ENCODE assay signal across 21 cellular contexts in genomic region chr9:13113751-13114150, GRCh38.
DNase-seq lines count a peak whose midpoint lies in the region; ATAC-seq and TF ChIP-seq lines count a peak whose summit lies in the region.
"Had no signal": no experiment of that assay in that cellular context is flagged by ENCODE, and none has a peak within 500 bp of the region (broad histone marks: within the 10 kb centered on the region; RNA-seq: fewer than 3 reads in every experiment).

No MANE protein-coding gene starts in this region.

- POLR2A ChIA-PET in IMR-90 (lab: Charles Lee; ENCODE audit: unreplicated experiment), result interaction anchor here (0.6 kb wide), 2 partner anchors 24 to 454 kb away, joined by 3 to 7 read pairs; no protein-coding TSS in a partner anchor

- no peaks in the 10 kb centered on the region for H4K20me1 ChIP-seq in IMR-90 (ENCODE audit: insufficient read depth, low read length)
- H4K20me1 ChIP-seq: BLaER1 treated with 17β-estradiol and CSF1 and Interleukin-3, amounts not matched to agents 10 nM and 100 nM had no signal

- WGBS in IMR-90 (ENCODE audit: extremely low coverage in 2 of 2, insufficient read length in 1 of 2), 2 experiments, result no CpG with 5 or more reads among the region's 1 CpG

- intact Hi-C loops in IMR-90 (cut with micrococcal nuclease), result no loop called here

- no peak overlapping the region for H2BK5ac ChIP-seq in IMR-90 (ENCODE audit: low read depth, low read length, poor library complexity, severe bottlenecking)

- H2BK20ac ChIP-seq in IMR-90 (ENCODE audit: low read depth, low read length), result no peak overlapping the region

- DNase-seq in AG10803 (ENCODE audit: low read depth), result peak; percentile 45
- DNase-seq in IMR-90, result peak; percentile 8
- DNase-seq in brain microvascular endothelial cell, result peak; percentile 7
- peak; percentile 21 for DNase-seq in fibroblast of the aortic adventitia (ENCODE audit: low read depth)
- no peak for DNase-seq in iPS-NIHi7 (ENCODE audit: extremely low spot score)
- DNase-seq in DMS 273 treated with DMSO at 0.1 percent for 48 hours (lab: John Stamatoyannopoulos, UW), result no peak
- DNase-seq in COR-L47 (lab: John Stamatoyannopoulos, UW), result no peak
- no peak for DNase-seq in NOMO-1 (lab: John Stamatoyannopoulos, UW; ENCODE audit: unreplicated experiment in 2 of 2)
- DNase-seq: activated CD4-positive, alpha-beta T cell treated with anti-CD3 and anti-CD28 coated beads for 1 hour; activated naive CD4-positive, alpha-beta T cell; central memory CD4-positive, alpha-beta T cell; KBM-7; lower lobe of right lung; NCI-H1436 treated with DMSO at 0.1 percent for 48 hours; nephron progenitor cell; ovary; stimulated activated CD4-positive, alpha-beta T cell treated with anti-CD3 and anti-CD28 coated beads, Interleukin-4, amount 100 ng/mL, for 1 hour; stimulated activated naive B cell treated with anti-CD40 and anti-IgM and Interleukin-4, amounts not matched to agents 10 μg/mL and 1 μg/mL and 100 μg/mL, for 72 hours had no signal

- TF ChIP-seq CTCF in AG10803 (conservative IDR thresholded peaks at IDR 0.05; ENCODE audit: low read length) (no peak), IMR-90 (conservative IDR thresholded peaks at IDR 0.05; ENCODE audit: low read depth, low read length) (no peak), brain microvascular endothelial cell (IDR thresholded peaks at IDR 0.05; ENCODE audit: low read depth, low read length, missing control alignments) (no peak), fibroblast of the aortic adventitia (IDR thresholded peaks at IDR 0.05; ENCODE audit: insufficient read depth, low read length) (no peak)

- no peak overlapping the region for H4K91ac ChIP-seq in IMR-90 (ENCODE audit: insufficient read depth, low read depth, low read length)

- peak overlapping the region; percentile 53 for H3K4me2 ChIP-seq in IMR-90 (ENCODE audit: low read depth, low read length)
- H3K4me2 ChIP-seq: BLaER1 treated with 17β-estradiol and CSF1 and Interleukin-3, amounts not matched to agents 10 nM and 100 nM had no signal

- H2BK120ac ChIP-seq in IMR-90 (ENCODE audit: low read depth, low read length), result no peak overlapping the region

- CTCF ChIA-PET in IMR-90 (lab: Yijun Ruan, JAX), result no interaction called here

- H3K36me3 ChIP-seq in IMR-90 (ENCODE audit: control insufficient read depth, insufficient read depth, low read length) (peaks cover 10% of the 10 kb centered on the region), brain microvascular endothelial cell (replicated peaks) (peaks cover 11% of the 10 kb centered on the region)
- H3K36me3 ChIP-seq: BLaER1 treated with 17β-estradiol and CSF1 and Interleukin-3, amounts not matched to agents 10 nM and 100 nM; ovary; SJSA1 had no signal

- no peaks in the 10 kb centered on the region for H3K9me3 ChIP-seq in IMR-90 (ENCODE audit: control insufficient read depth, insufficient read depth, low read length)
- H3K9me3 ChIP-seq: BLaER1 treated with 17β-estradiol and CSF1 and Interleukin-3, amounts not matched to agents 10 nM and 100 nM; lower lobe of right lung; ovary; SJSA1; vagina had no signal

- no peak overlapping the region for H3K18ac ChIP-seq in IMR-90 (ENCODE audit: low read depth, low read length)

- no peak overlapping the region for H2AFZ ChIP-seq in IMR-90 (replicated peaks; ENCODE audit: low read length, poor library complexity)

- H3K9ac ChIP-seq in IMR-90 (ENCODE audit: low read depth, low read length), result no peak overlapping the region
- H3K9ac ChIP-seq: BLaER1 treated with 17β-estradiol and CSF1 and Interleukin-3, amounts not matched to agents 10 nM and 100 nM had no signal

- peaks cover 3% of the 10 kb centered on the region for H3K9me1 ChIP-seq in IMR-90 (ENCODE audit: insufficient read depth, low read length)

- H3K79me1 ChIP-seq in IMR-90 (ENCODE audit: low read depth in 1 of 2, low read length in 2 of 2), result no peaks in the 10 kb centered on the region

- no peak overlapping the region for H3K56ac ChIP-seq in IMR-90 (ENCODE audit: extremely low read depth, insufficient read depth, low read length)

- no TSS peak for BruUV-seq in IMR-90 (replicated peaks; lab: Mats Ljungman, UMichigan)

- peaks cover 3% of the 10 kb centered on the region; the same call in 1 of the 2 replicates for H3K4me1 ChIP-seq in IMR-90 (ENCODE audit: control insufficient read depth, insufficient read depth, low read length)
- H3K4me1 ChIP-seq: BLaER1 treated with 17β-estradiol and CSF1 and Interleukin-3, amounts not matched to agents 10 nM and 100 nM; lower lobe of right lung had no signal

- no peak overlapping the region for H3K23ac ChIP-seq in IMR-90 (ENCODE audit: low read depth, low read length)

- H4K5ac ChIP-seq in IMR-90 (ENCODE audit: low read depth, low read length), result no peak overlapping the region

- H3K27ac ChIP-seq in IMR-90 (ENCODE audit: insufficient read depth, low read length) (no peak overlapping the region; the same call in 1 of the 2 replicates), brain microvascular endothelial cell (no peak overlapping the region)
- H3K27ac ChIP-seq: BLaER1 treated with 17β-estradiol and CSF1 and Interleukin-3, amounts not matched to agents 10 nM and 100 nM; lower lobe of right lung; ovary; SJSA1; vagina had no signal

- H3K4me3 ChIP-seq in AG10803 (ENCODE audit: low read length) (no peak overlapping the region), IMR-90 (ENCODE audit: insufficient read depth, low read depth, low read length) (no peak overlapping the region), brain microvascular endothelial cell (ENCODE audit: low read depth, low read length) (no peak overlapping the region), fibroblast of the aortic adventitia (ENCODE audit: low read depth, low read length) (no peak overlapping the region)
- H3K4me3 ChIP-seq: BLaER1 treated with 17β-estradiol and CSF1 and Interleukin-3, amounts not matched to agents 10 nM and 100 nM; lower lobe of right lung; ovary; SJSA1; vagina had no signal

- peak; percentile 60 for ATAC-seq in IMR-90 (ENCODE audit: low read depth)
- ATAC-seq: lower lobe of right lung; stimulated activated naive B cell treated with anti-CD40 and anti-IgM and Interleukin-4, amounts not matched to agents 10 μg/mL and 1 μg/mL and 100 μg/mL, for 72 hours had no signal

- no peak for TF ChIP-seq RAD21 in IMR-90 (IDR thresholded peaks at IDR 0.05; ENCODE audit: low read length)

- no peak overlapping the region for H3K14ac ChIP-seq in IMR-90 (replicated peaks; ENCODE audit: low read depth, low read length)

- in situ Hi-C loops in IMR-90 (cut with MboI; ENCODE audit: low sequenced_read_pairs), result no loop called here
- in situ Hi-C loops in brain microvascular endothelial cell (cut with HindIII; ENCODE audit: low pct_ligation_motif_present, low sequenced_read_pairs), result no loop called here

- no peak overlapping the region for H3K4ac ChIP-seq in IMR-90 (ENCODE audit: low read depth, low read length)

- no peak overlapping the region for H2AK9ac ChIP-seq in IMR-90 (replicated peaks; ENCODE audit: low read depth, low read length, poor library complexity)

- dilution Hi-C loops in IMR-90 (cut with HindIII; ENCODE audit: low sequenced_read_pairs, unreplicated experiment), result no loop called here

- H3K27me3 ChIP-seq in IMR-90 (ENCODE audit: control insufficient read depth, insufficient read depth, low read length) (no peaks in the 10 kb centered on the region), brain microvascular endothelial cell (replicated peaks) (no peaks in the 10 kb centered on the region)
- H3K27me3 ChIP-seq: BLaER1 treated with 17β-estradiol and CSF1 and Interleukin-3, amounts not matched to agents 10 nM and 100 nM; ovary; SJSA1; vagina had no signal

- H2AK5ac ChIP-seq in IMR-90 (ENCODE audit: low read depth, low read length), result no peak overlapping the region

- no peak for TF ChIP-seq POLR2A in IMR-90 (IDR thresholded peaks at IDR 0.05; ENCODE audit: low read depth, low read length)

- no peak overlapping the region for H4K8ac ChIP-seq in IMR-90 (ENCODE audit: low read depth in 2 of 2, low read length in 2 of 2)

- no peak overlapping the region for H2BK15ac ChIP-seq in IMR-90 (ENCODE audit: low read depth, low read length)

TF ChIP-seq in IMR-90, 13 proteins besides CTCF, POLR2A, EP300 and RAD21:
- TF ChIP-seq MAZ (IDR thresholded peaks at IDR 0.05; ENCODE audit: borderline replicate concordance, low read depth, low read length), result no peak
- no peak for TF ChIP-seq RFX5 (IDR thresholded peaks at IDR 0.05; ENCODE audit: low read depth, low read length)

Comparison
In these comparisons a context has a peak if more than half of its experiments do, and no peak if none do; other contexts are left out.
1. DNase-seq: peak in AG10803 (single experiment), IMR-90 (single experiment), brain microvascular endothelial cell (single experiment) and fibroblast of the aortic adventitia (single experiment); none in iPS-NIHi7 (single experiment), DMS 273 treated with DMSO at 0.1 percent for 48 hours (single experiment), COR-L47 (single experiment) and NOMO-1 (0 of 2).